26 cellular contexts compared by ENCODE assay signal in the genomic region with DNA sequence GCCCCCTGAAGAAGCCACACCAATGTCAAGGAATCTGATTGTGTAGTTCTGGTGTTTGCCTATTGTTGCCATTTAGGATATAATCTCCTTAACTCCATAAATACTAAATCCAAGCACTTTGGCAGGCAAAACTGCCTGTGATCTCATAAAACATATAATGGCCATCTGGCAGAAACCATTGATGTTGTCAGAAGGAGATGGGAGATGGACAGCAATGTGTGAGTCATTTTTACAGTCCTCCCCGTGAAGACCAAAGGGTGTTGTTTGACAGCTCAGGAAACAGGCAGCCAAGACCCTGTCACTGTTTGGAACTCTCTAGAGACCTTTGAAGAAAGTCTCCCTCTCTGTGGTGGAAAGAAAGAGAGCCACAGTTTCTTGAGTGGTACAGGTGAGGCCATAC.
DNase-seq lines count a peak whose midpoint lies in the region; TF ChIP-seq lines count a peak whose summit lies in the region.
"Had no signal": no experiment of that assay in that cellular context is flagged by ENCODE, and none has a peak within 500 bp of the region (broad histone marks: within the 10 kb centered on the region; RNA-seq: fewer than 3 reads in every experiment).

No MANE protein-coding gene starts in this region.

- no peak overlapping the region for H3K27ac ChIP-seq in mammary epithelial cell (ENCODE audit: insufficient read depth, low read depth, low read length)
- peak overlapping the region; percentile 57 to 62 for H3K27ac ChIP-seq in liver (ENCODE audit: low read depth in 1 of 2, low read length in 2 of 2)
- H3K27ac ChIP-seq: left ventricle myocardium inferior, SJCRH30, thoracic aorta, uterus had no signal

- dilution Hi-C loops in mammary epithelial cell (cut with HindIII; ENCODE audit: low sequenced_read_pairs): no loop called here

- H3K36me3 ChIP-seq in MG63: no peaks in the 10 kb centered on the region
- no peaks in the 10 kb centered on the region for H3K36me3 ChIP-seq in mammary epithelial cell (ENCODE audit: insufficient read depth, low read length)
- H3K36me3 ChIP-seq in liver (ENCODE audit: control insufficient read depth in 4 of 4, insufficient read depth in 3 of 4, low read depth in 1 of 4, low read length in 3 of 4): no peaks in the 10 kb centered on the region
- H3K36me3 ChIP-seq: left ventricle myocardium inferior, SJCRH30, thoracic aorta, uterus had no signal

- no TSS peak for BruUV-seq in mammary epithelial cell (replicated peaks; lab: Mats Ljungman, UMichigan)

- H3K4me1 ChIP-seq in mammary epithelial cell (ENCODE audit: insufficient read depth, low read length) (peaks cover 12% of the 10 kb centered on the region), liver (ENCODE audit: control insufficient read depth in 4 of 4, insufficient read depth in 4 of 4, low read length in 3 of 4) (peaks cover 3 to 38% (median 8%) of the 10 kb centered on the region in 4 donors)
- H3K4me1 ChIP-seq: left ventricle myocardium inferior, SJCRH30, uterus had no signal

- no peaks in the 10 kb centered on the region for H3K27me3 ChIP-seq in MG63
- no peaks in the 10 kb centered on the region for H3K27me3 ChIP-seq in mammary epithelial cell (ENCODE audit: insufficient read depth, low read length)
- no peaks in the 10 kb centered on the region for H3K27me3 ChIP-seq in liver (ENCODE audit: control insufficient read depth in 4 of 4, insufficient read depth in 4 of 4, low read length in 3 of 4)
- H3K27me3 ChIP-seq: SJCRH30, uterus had no signal

- H3K4me3 ChIP-seq in MG63 (no peak overlapping the region), mammary epithelial cell (replicated peaks in 1 of 3; ENCODE audit: insufficient read depth in 1 of 3, low read depth in 2 of 3, low read length in 3 of 3) (no peak overlapping the region), liver (ENCODE audit: low read depth in 1 of 3, low read length in 3 of 3) (no peak overlapping the region)
- H3K4me3 ChIP-seq: GM23338, left ventricle myocardium inferior, SJCRH30, thoracic aorta, uterus had no signal

- no peaks in the 10 kb centered on the region for H4K20me1 ChIP-seq in mammary epithelial cell (ENCODE audit: insufficient read depth, low read length)

- H3K4me2 ChIP-seq in mammary epithelial cell (ENCODE audit: insufficient read depth, low read depth, low read length): no peak overlapping the region
- H3K4me2 ChIP-seq: GM23338 had no signal

- TF ChIP-seq CTCF in mammary epithelial cell (conservative IDR thresholded peaks at IDR 0.05 in 1 of 2, IDR thresholded peaks at IDR 0.05 in 1 of 2; ENCODE audit: extremely low read depth in 1 of 2, insufficient read depth in 1 of 2, low read depth in 1 of 2, low read length in 2 of 2) (no peak), liver (IDR thresholded peaks at IDR 0.05; ENCODE audit: low read depth, low read length, missing input control) (no peak)

- no peak overlapping the region for H3K9ac ChIP-seq in mammary epithelial cell (ENCODE audit: insufficient read depth, low read length)
- no peak overlapping the region for H3K9ac ChIP-seq in liver (ENCODE audit: low read depth in 1 of 2, low read length in 2 of 2)

- no peak overlapping the region for H2AFZ ChIP-seq in mammary epithelial cell (ENCODE audit: low read depth, low read length)
- H2AFZ ChIP-seq: GM23338 had no signal

- intact Hi-C loops in mammary epithelial cell (cut with micrococcal nuclease): no loop called here
- intact Hi-C loops in posterior cingulate gyrus (cut with DNase I): no loop called here

- no peak for TF ChIP-seq RAD21 in liver (IDR thresholded peaks at IDR 0.05)

- in situ Hi-C loops in mammary epithelial cell (cut with MboI; ENCODE audit: low sequenced_read_pairs in 2 of 2): no loop called here

- DNase-seq in EL (peak; percentile 60), MG63 (peak; percentile 50), mammary epithelial cell (peak; percentile 43), RPMI8226 (no peak), NCI-H187 treated with DMSO at 0.1 percent for 48 hours (lab: John Stamatoyannopoulos, UW) (no peak), posterior cingulate gyrus (no peak)
- DNase-seq in stimulated activated CD4-positive, alpha-beta T cell treated with anti-CD3 and anti-CD28 coated beads, Interleukin-4, amount 100 ng/mL, for 4 hours: no peak
- DNase-seq: activated CD4-positive, alpha-beta memory T cell treated with anti-CD3 and anti-CD28 coated beads for 36 hours; activated CD8-positive, alpha-beta memory T cell treated with anti-CD3 and anti-CD28 coated beads, Interleukin-2, amount 50 U/mL, for 48 hours; anterior cingulate cortex; CD4-positive, CD25-positive, alpha-beta regulatory T cell; effector CD4-positive, alpha-beta T cell; foreskin melanocyte; hypothalamus; islet precursor cell; left ventricle myocardium inferior; MM.1S; naive thymus-derived CD4-positive, alpha-beta T cell; NCI-H1436 treated with DMSO at 0.1 percent for 48 hours; NCI-H510A; SJCRH30; T-cell; uterus had no signal

- CTCF ChIA-PET in mammary epithelial cell (lab: Charles Lee; ENCODE audit: low non-redundant PET): no interaction called here

- H3K9me3 ChIP-seq in MG63 (no peaks in the 10 kb centered on the region), mammary epithelial cell (replicated peaks; ENCODE audit: insufficient read depth, low read length) (no peaks in the 10 kb centered on the region), liver (ENCODE audit: control insufficient read depth in 4 of 4, low read length in 3 of 4) (no peaks in the 10 kb centered on the region)
- H3K9me3 ChIP-seq: left ventricle myocardium inferior, SJCRH30, thoracic aorta, uterus had no signal

- no peaks in the 10 kb centered on the region for H3K79me2 ChIP-seq in mammary epithelial cell (ENCODE audit: insufficient read depth, low read length)

- 0% methylated on average over 1 of the region's 1 CpG for WGBS in mammary epithelial cell (ENCODE audit: low coverage, missing lambda C conversion rate)
- 69% methylated on average over 1 of the region's 1 CpG for WGBS in liver

TF ChIP-seq in liver, 16 proteins besides CTCF, POLR2A, EP300 and RAD21:
- TF ChIP-seq, protein P1, sequence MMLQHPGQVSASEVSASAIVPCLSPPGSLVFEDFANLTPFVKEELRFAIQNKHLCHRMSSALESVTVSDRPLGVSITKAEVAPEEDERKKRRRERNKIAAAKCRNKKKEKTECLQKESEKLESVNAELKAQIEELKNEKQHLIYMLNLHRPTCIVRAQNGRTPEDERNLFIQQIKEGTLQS (IDR thresholded peaks at IDR 0.05): no peak
- TF ChIP-seq RXRA (IDR thresholded peaks at IDR 0.05) (no peak), HNF4A (conservative IDR thresholded peaks at IDR 0.05) (no peak), REST (IDR thresholded peaks at IDR 0.05) (no peak), JUND (IDR thresholded peaks at IDR 0.05) (no peak), FOXA2 (IDR thresholded peaks at IDR 0.05) (no peak), FOXA1 (IDR thresholded peaks at IDR 0.05) (no peak), GABPA (IDR thresholded peaks at IDR 0.05 in 1 of 2, conservative IDR thresholded peaks at IDR 0.05 in 1 of 2) (no peak)

Comparison
In these comparisons a context has a peak if more than half of its experiments do, and no peak if none do; other contexts are left out.
1. DNase-seq: peak in EL (single experiment), MG63 (single experiment) and mammary epithelial cell (single experiment); none in RPMI8226 (single experiment), NCI-H187 treated with DMSO at 0.1 percent for 48 hours (single experiment), posterior cingulate gyrus (0 of 10) and stimulated activated CD4-positive, alpha-beta T cell treated with anti-CD3 and anti-CD28 coated beads, Interleukin-4, amount 100 ng/mL, for 4 hours (0 of 2).